22 cellular contexts compared by ENCODE assay signal in the genomic region with DNA sequence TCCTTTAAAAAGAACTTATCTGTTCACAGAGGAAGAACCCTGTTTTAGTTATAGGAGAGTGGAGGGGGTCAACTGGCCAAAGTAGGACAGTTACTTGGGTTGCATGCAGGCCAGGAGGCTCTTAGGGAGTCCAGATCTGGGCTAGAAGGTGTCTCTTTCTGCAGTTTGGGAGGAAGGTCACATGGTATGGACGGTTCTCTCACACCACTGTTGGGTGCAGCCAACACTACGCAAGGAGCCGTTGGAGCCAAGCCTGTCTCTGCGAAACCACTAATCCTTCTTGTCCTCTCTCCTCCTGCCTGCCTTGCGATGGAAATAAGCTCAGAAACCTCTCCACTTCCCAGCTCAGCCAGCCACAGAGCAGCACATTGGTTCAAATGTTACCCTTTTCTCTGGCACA.
DNase-seq lines count a peak whose midpoint lies in the region; ATAC-seq and TF ChIP-seq lines count a peak whose summit lies in the region.
"Had no signal": no experiment of that assay in that cellular context is flagged by ENCODE, and none has a peak within 500 bp of the region (broad histone marks: within the 10 kb centered on the region; RNA-seq: fewer than 3 reads in every experiment).

No MANE protein-coding gene starts in this region.

- H3K9me3 ChIP-seq in endodermal cell (ENCODE audit: control insufficient read depth, low read length) (no peaks in the 10 kb centered on the region), vagina (no peaks in the 10 kb centered on the region)

- 88 to 89% methylated on average over 2 to 5 of the region's 5 CpGs for WGBS in endodermal cell (ENCODE audit: insufficient coverage in 1 of 2, insufficient read length in 1 of 2), 2 experiments

- TF ChIP-seq CTCF in WTC11 (IDR thresholded peaks at IDR 0.05) (no peak), endodermal cell (conservative IDR thresholded peaks at IDR 0.05) (no peak), vagina (IDR thresholded peaks at IDR 0.05) (no peak)

- intact Hi-C loops in vagina (cut with DNase I) = no loop called here
- intact Hi-C loops in activated T-helper 1 cell treated with anti-CD3 and anti-CD28 coated beads, Interleukin-12 subunit alpha, Interleukin-12 subunit beta, Interleukin-2, Interleukin-4 antibody, amounts not matched to agents 30 ng/mL and 10 ng/mL and 1 ng/mL, durations not matched to agents 14 hours and 24 hours and 36 hours (cut with micrococcal nuclease) = loop anchor here (5.0 to 10.0 kb wide), 2 partner anchors 108 to 215 kb away; a partner anchor contains a TSS

- H3K4me1 ChIP-seq in endodermal cell (ENCODE audit: control insufficient read depth, insufficient read depth, low read length) (no peaks in the 10 kb centered on the region), vagina (no peaks in the 10 kb centered on the region)

- no peak overlapping the region for H3K4me3 ChIP-seq in endodermal cell (ENCODE audit: low read length)
- H3K4me3 ChIP-seq in vagina = no peak overlapping the region

- no peak for TF ChIP-seq POLR2A in vagina (IDR thresholded peaks at IDR 0.05)

- H3K27me3 Mint-ChIP-seq in WTC11 (ENCODE audit: low read depth) (peaks cover 25% of the 10 kb centered on the region), endodermal cell (ENCODE audit: insufficient read depth) (peaks cover 24% of the 10 kb centered on the region)
- no peaks in the 10 kb centered on the region for H3K27me3 Mint-ChIP-seq in activated T-helper 1 cell treated with anti-CD3 and anti-CD28 coated beads, Interleukin-12 subunit alpha, Interleukin-12 subunit beta, Interleukin-2, Interleukin-4 antibody, amounts not matched to agents 30 ng/mL and 10 ng/mL and 1 ng/mL, durations not matched to agents 14 hours and 24 hours and 36 hours (ENCODE audit: insufficient read depth)

- peak; percentile 18 for DNase-seq in NCI-H82 (lab: John Stamatoyannopoulos, UW)
- no peak for DNase-seq in NCI-H82 treated with DMSO at 0.1 percent for 48 hours (lab: John Stamatoyannopoulos, UW; ENCODE audit: unreplicated experiment)
- no peak for DNase-seq in WTC11 (ENCODE audit: low spot score)
- DNase-seq in endodermal cell = peak; percentile 42
- DNase-seq in vagina (ENCODE audit: extremely low spot score in 2 of 2) = peak; percentile 40 to 47
- no peak for DNase-seq in NCI-H1092 treated with DMSO at 0.1 percent for 48 hours (lab: John Stamatoyannopoulos, UW)
- DNase-seq in activated T-helper 1 cell treated with anti-CD3 and anti-CD28 coated beads, Interleukin-12 subunit alpha, Interleukin-12 subunit beta, Interleukin-2, Interleukin-4 antibody, amounts not matched to agents 30 ng/mL and 10 ng/mL and 1 ng/mL, durations not matched to agents 14 hours and 24 hours and 36 hours (ENCODE audit: low spot score) = no peak
- DNase-seq: CD8-positive, alpha-beta memory T cell; DMS79 treated with DMSO at 0.1 percent for 48 hours; GF-D8; Karpas-422; NCI-H1105 treated with DMSO at 0.1 percent for 48 hours; NCI-H146; NCI-H1930; NCI-H2107; NCI-H524; NCI-H748 treated with DMSO at 0.1 percent for 48 hours; NK-92 treated with Interleukin-12 subunit alpha and Interleukin-12 subunit beta, amount 100 ng/mL, for 24 hours; PC-3 had no signal

- POLR2A ChIA-PET in WTC11 (lab: Charles Lee) = no interaction called here

- H3K4me1 Mint-ChIP-seq in WTC11 (peaks cover 22% of the 10 kb centered on the region), endodermal cell (peaks cover 3% of the 10 kb centered on the region)
- H3K4me1 Mint-ChIP-seq in activated T-helper 1 cell treated with anti-CD3 and anti-CD28 coated beads, Interleukin-12 subunit alpha, Interleukin-12 subunit beta, Interleukin-2, Interleukin-4 antibody, amounts not matched to agents 30 ng/mL and 10 ng/mL and 1 ng/mL, durations not matched to agents 14 hours and 24 hours and 36 hours (ENCODE audit: low read depth) = peaks cover 37% of the 10 kb centered on the region

- H3K27ac ChIP-seq in endodermal cell (ENCODE audit: low read depth, low read length) (no peak overlapping the region), vagina (no peak overlapping the region)
- H3K27ac ChIP-seq: 22Rv1, C4-2B had no signal

- no peak for ATAC-seq in WTC11
- ATAC-seq: PC-3 had no signal

- H3K27ac Mint-ChIP-seq in WTC11 (no peak overlapping the region), endodermal cell (no peak overlapping the region)
- H3K27ac Mint-ChIP-seq in activated T-helper 1 cell treated with anti-CD3 and anti-CD28 coated beads, Interleukin-12 subunit alpha, Interleukin-12 subunit beta, Interleukin-2, Interleukin-4 antibody, amounts not matched to agents 30 ng/mL and 10 ng/mL and 1 ng/mL, durations not matched to agents 14 hours and 24 hours and 36 hours = no peak overlapping the region
- H3K27ac Mint-ChIP-seq: B cell; CD8-positive, alpha-beta memory T cell had no signal

- H3K36me3 Mint-ChIP-seq in WTC11 (peaks cover 28% of the 10 kb centered on the region), endodermal cell (ENCODE audit: low read depth) (peaks cover 4% of the 10 kb centered on the region)
- no peaks in the 10 kb centered on the region for H3K36me3 Mint-ChIP-seq in activated T-helper 1 cell treated with anti-CD3 and anti-CD28 coated beads, Interleukin-12 subunit alpha, Interleukin-12 subunit beta, Interleukin-2, Interleukin-4 antibody, amounts not matched to agents 30 ng/mL and 10 ng/mL and 1 ng/mL, durations not matched to agents 14 hours and 24 hours and 36 hours (ENCODE audit: low read depth)
- H3K36me3 Mint-ChIP-seq: CD8-positive, alpha-beta memory T cell had no signal

- H3K27me3 ChIP-seq in endodermal cell (ENCODE audit: control insufficient read depth, insufficient read depth, low read length, poor library complexity, severe bottlenecking) = peaks cover 2% of the 10 kb centered on the region
- no peaks in the 10 kb centered on the region for H3K27me3 ChIP-seq in vagina

- no peaks in the 10 kb centered on the region for H3K36me3 ChIP-seq in endodermal cell (ENCODE audit: control insufficient read depth, insufficient read depth, low read length)
- H3K36me3 ChIP-seq in vagina = no peaks in the 10 kb centered on the region

- no peak overlapping the region for H3K4me3 Mint-ChIP-seq in WTC11
- no peak overlapping the region for H3K4me3 Mint-ChIP-seq in endodermal cell
- H3K4me3 Mint-ChIP-seq in activated T-helper 1 cell treated with anti-CD3 and anti-CD28 coated beads, Interleukin-12 subunit alpha, Interleukin-12 subunit beta, Interleukin-2, Interleukin-4 antibody, amounts not matched to agents 30 ng/mL and 10 ng/mL and 1 ng/mL, durations not matched to agents 14 hours and 24 hours and 36 hours = no peak overlapping the region
- H3K4me3 Mint-ChIP-seq: B cell; CD8-positive, alpha-beta memory T cell had no signal

- H3K9ac ChIP-seq in endodermal cell (ENCODE audit: extremely low read depth, low read length, poor library complexity, severe bottlenecking) = no peak overlapping the region

- H3K9me3 Mint-ChIP-seq in WTC11 (no peaks in the 10 kb centered on the region), endodermal cell (no peaks in the 10 kb centered on the region)
- H3K9me3 Mint-ChIP-seq in activated T-helper 1 cell treated with anti-CD3 and anti-CD28 coated beads, Interleukin-12 subunit alpha, Interleukin-12 subunit beta, Interleukin-2, Interleukin-4 antibody, amounts not matched to agents 30 ng/mL and 10 ng/mL and 1 ng/mL, durations not matched to agents 14 hours and 24 hours and 36 hours = no peaks in the 10 kb centered on the region
- H3K9me3 Mint-ChIP-seq: CD8-positive, alpha-beta memory T cell had no signal

- CTCF ChIA-PET in WTC11 (lab: Charles Lee) = interaction anchor here (1.0 to 1.2 kb wide), 2 partner anchors 14 to 15 kb away, joined by 4 read pairs; no protein-coding TSS in a partner anchor

TF ChIP-seq in WTC11, 78 proteins besides CTCF, POLR2A, EP300 and RAD21:
- TF ChIP-seq, protein P1, sequence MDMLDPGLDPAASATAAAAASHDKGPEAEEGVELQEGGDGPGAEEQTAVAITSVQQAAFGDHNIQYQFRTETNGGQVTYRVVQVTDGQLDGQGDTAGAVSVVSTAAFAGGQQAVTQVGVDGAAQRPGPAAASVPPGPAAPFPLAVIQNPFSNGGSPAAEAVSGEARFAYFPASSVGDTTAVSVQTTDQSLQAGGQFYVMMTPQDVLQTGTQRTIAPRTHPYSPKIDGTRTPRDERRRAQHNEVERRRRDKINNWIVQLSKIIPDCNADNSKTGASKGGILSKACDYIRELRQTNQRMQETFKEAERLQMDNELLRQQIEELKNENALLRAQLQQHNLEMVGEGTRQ (CRISPR knock-in tag; IDR thresholded peaks at IDR 0.05) = 0 out of 2 replicates have a peak, but pooled peaks have one; percentile 17
- TF ChIP-seq, protein P2, sequence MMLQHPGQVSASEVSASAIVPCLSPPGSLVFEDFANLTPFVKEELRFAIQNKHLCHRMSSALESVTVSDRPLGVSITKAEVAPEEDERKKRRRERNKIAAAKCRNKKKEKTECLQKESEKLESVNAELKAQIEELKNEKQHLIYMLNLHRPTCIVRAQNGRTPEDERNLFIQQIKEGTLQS (CRISPR knock-in tag; conservative IDR thresholded peaks at IDR 0.05) = no peak

Comparison
In these comparisons a context has a peak if more than half of its experiments do, and no peak if none do; other contexts are left out.
1. DNase-seq: peak in NCI-H82 (single experiment), endodermal cell (single experiment) and vagina (2 of 2); none in NCI-H82 treated with DMSO at 0.1 percent for 48 hours (single experiment), WTC11 (single experiment), NCI-H1092 treated with DMSO at 0.1 percent for 48 hours (single experiment) and activated T-helper 1 cell treated with anti-CD3 and anti-CD28 coated beads, Interleukin-12 subunit alpha, Interleukin-12 subunit beta, Interleukin-2, Interleukin-4 antibody, amounts not matched to agents 30 ng/mL and 10 ng/mL and 1 ng/mL, durations not matched to agents 14 hours and 24 hours and 36 hours (single experiment).